8 cellular contexts compared by ENCODE assay signal in genomic region chr6:5205877-5206840, GRCh38. TPM values are rescaled to one million over a fixed set of nuclear protein-coding genes. Genes with fewer than 3 reads are reported as not detected.
DNase-seq lines count a peak whose midpoint lies in the region; ATAC-seq and TF ChIP-seq lines count a peak whose summit lies in the region.

No MANE protein-coding gene starts in this region.

- POLR2A ChIA-PET in naive thymus-derived CD8-positive, alpha-beta T cell (lab: Charles Lee): no interaction called here

- H3K4me1 Mint-ChIP-seq in naive thymus-derived CD8-positive, alpha-beta T cell: peaks cover 0 to 13% (median 2%) of the 10 kb centered on the region in 4 donors
- H3K4me1 Mint-ChIP-seq in stimulated activated naive CD8-positive, alpha-beta T cell treated with anti-CD3 and anti-CD28 coated beads, Interleukin-15, amount 100 ng/mL, for 72 hours: no peaks in the 10 kb centered on the region
- H3K4me1 Mint-ChIP-seq in activated T-helper 17 cell treated with anti-CD3 and anti-CD28 coated beads, Interleukin-2, amount 50 U/mL, for 72 hours: no peaks in the 10 kb centered on the region

- no peak for TF ChIP-seq CTCF in WERI-Rb-1 (IDR thresholded peaks at IDR 0.05; ENCODE audit: low read depth, low read length)
- no peak for TF ChIP-seq CTCF in left ventricle myocardium inferior (IDR thresholded peaks at IDR 0.05; ENCODE audit: borderline replicate concordance)

- H3K27ac Mint-ChIP-seq in naive thymus-derived CD8-positive, alpha-beta T cell: peak overlapping the region in 2 of 10 donors; percentile 52 to 66
- H3K27ac Mint-ChIP-seq in stimulated activated naive CD8-positive, alpha-beta T cell treated with anti-CD3 and anti-CD28 coated beads, Interleukin-15, amount 100 ng/mL, for 72 hours: no peak overlapping the region
- H3K27ac Mint-ChIP-seq in activated T-helper 17 cell treated with anti-CD3 and anti-CD28 coated beads, Interleukin-2, amount 50 U/mL, for 72 hours: no peak overlapping the region

- no peaks in the 10 kb centered on the region for H3K27me3 Mint-ChIP-seq in naive thymus-derived CD8-positive, alpha-beta T cell
- H3K27me3 Mint-ChIP-seq in stimulated activated naive CD8-positive, alpha-beta T cell treated with anti-CD3 and anti-CD28 coated beads, Interleukin-15, amount 100 ng/mL, for 72 hours: no peaks in the 10 kb centered on the region
- H3K27me3 Mint-ChIP-seq in activated T-helper 17 cell treated with anti-CD3 and anti-CD28 coated beads, Interleukin-2, amount 50 U/mL, for 72 hours: no peaks in the 10 kb centered on the region

- no peaks in the 10 kb centered on the region for H3K9me3 Mint-ChIP-seq in naive thymus-derived CD8-positive, alpha-beta T cell
- no peaks in the 10 kb centered on the region for H3K9me3 Mint-ChIP-seq in stimulated activated naive CD8-positive, alpha-beta T cell treated with anti-CD3 and anti-CD28 coated beads, Interleukin-15, amount 100 ng/mL, for 72 hours
- no peaks in the 10 kb centered on the region for H3K9me3 Mint-ChIP-seq in activated T-helper 17 cell treated with anti-CD3 and anti-CD28 coated beads, Interleukin-2, amount 50 U/mL, for 72 hours

- no peaks in the 10 kb centered on the region for H3K9me3 ChIP-seq in WERI-Rb-1 (ENCODE audit: severe bottlenecking)
- H3K9me3 ChIP-seq in left ventricle myocardium inferior (replicated peaks): no peaks in the 10 kb centered on the region
- no peaks in the 10 kb centered on the region for H3K9me3 ChIP-seq in skeletal muscle tissue (ENCODE audit: control insufficient read depth in 3 of 3, low read length in 3 of 3)

- no peak overlapping the region for H3K4me3 ChIP-seq in WERI-Rb-1 (ENCODE audit: low read depth, low read length)
- peak overlapping the region; percentile 7 for H3K4me3 ChIP-seq in left ventricle myocardium inferior
- H3K4me3 ChIP-seq in skeletal muscle tissue (ENCODE audit: low read length in 3 of 3): peak overlapping the region in 1 of 3 donors; percentile 4

- DNase-seq in WERI-Rb-1: peak; percentile 54
- peak; percentile 67 for DNase-seq in left ventricle myocardium inferior
- DNase-seq in naive thymus-derived CD8-positive, alpha-beta T cell: no peak
- no peak for DNase-seq in stimulated activated naive CD8-positive, alpha-beta T cell treated with anti-CD3 and anti-CD28 coated beads, Interleukin-15, amount 100 ng/mL, for 72 hours
- no peak for DNase-seq in activated CD4-positive, alpha-beta T cell treated with anti-CD3 and anti-CD28 coated beads, Interleukin-2, amount 50 U/mL, for 4 hours

- intact Hi-C loops in left ventricle myocardium inferior (cut with micrococcal nuclease): loop anchor here (10.0 kb wide), 1 partner anchor 61 kb away; no protein-coding TSS in a partner anchor

- no peak overlapping the region for H3K4me3 Mint-ChIP-seq in naive thymus-derived CD8-positive, alpha-beta T cell
- H3K4me3 Mint-ChIP-seq in stimulated activated naive CD8-positive, alpha-beta T cell treated with anti-CD3 and anti-CD28 coated beads, Interleukin-15, amount 100 ng/mL, for 72 hours: no peak overlapping the region
- H3K4me3 Mint-ChIP-seq in activated T-helper 17 cell treated with anti-CD3 and anti-CD28 coated beads, Interleukin-2, amount 50 U/mL, for 72 hours: no peak overlapping the region

- ATAC-seq in naive thymus-derived CD8-positive, alpha-beta T cell: no peak
- no peak for ATAC-seq in stimulated activated naive CD8-positive, alpha-beta T cell treated with anti-CD3 and anti-CD28 coated beads, Interleukin-15, amount 100 ng/mL, for 72 hours
- ATAC-seq in activated T-helper 17 cell treated with anti-CD3 and anti-CD28 coated beads, Interleukin-2, amount 50 U/mL, for 72 hours (replicated peaks): no peak

- no peaks in the 10 kb centered on the region; the same call in 1 of the 2 replicates for H3K36me3 ChIP-seq in WERI-Rb-1
- H3K36me3 ChIP-seq in left ventricle myocardium inferior: no peaks in the 10 kb centered on the region
- no peaks in the 10 kb centered on the region for H3K36me3 ChIP-seq in skeletal muscle tissue (ENCODE audit: control insufficient read depth in 3 of 3, insufficient read depth in 3 of 3, low read length in 3 of 3)

- peak overlapping the region in 2 of 3 donors; percentile 45 to 63 for H3K9ac ChIP-seq in skeletal muscle tissue (ENCODE audit: low read depth in 1 of 3, low read length in 3 of 3)

- H3K27ac ChIP-seq in WERI-Rb-1: peak overlapping the region; percentile 78
- peak overlapping the region; percentile 85 for H3K27ac ChIP-seq in left ventricle myocardium inferior (replicated peaks)
- peak overlapping the region; percentile 80 for H3K27ac ChIP-seq in skeletal muscle tissue (ENCODE audit: low read depth, low read length)

- TF ChIP-seq RAD21 in Ishikawa (IDR thresholded peaks at IDR 0.05; ENCODE audit: low read depth): no peak

- H3K27me3 ChIP-seq in WERI-Rb-1 (ENCODE audit: insufficient read depth, low read depth, severe bottlenecking) (no peaks in the 10 kb centered on the region), left ventricle myocardium inferior (ENCODE audit: low read depth) (no peaks in the 10 kb centered on the region), skeletal muscle tissue (ENCODE audit: control insufficient read depth in 3 of 3, insufficient read depth in 3 of 3, low read length in 3 of 3) (no peaks in the 10 kb centered on the region)

- peaks cover 0 to 21% (median 17%) of the 10 kb centered on the region in 3 donors for H3K36me3 Mint-ChIP-seq in naive thymus-derived CD8-positive, alpha-beta T cell
- H3K36me3 Mint-ChIP-seq in activated T-helper 17 cell treated with anti-CD3 and anti-CD28 coated beads, Interleukin-2, amount 50 U/mL, for 72 hours (ENCODE audit: low read depth): peaks cover 13% of the 10 kb centered on the region

- TF ChIP-seq EP300 in Ishikawa (IDR thresholded peaks at IDR 0.05; ENCODE audit: borderline replicate concordance): no peak

- H3K4me1 ChIP-seq in left ventricle myocardium inferior (peaks cover 73% of the 10 kb centered on the region), skeletal muscle tissue (ENCODE audit: control insufficient read depth in 3 of 3, insufficient read depth in 3 of 3, low read length in 3 of 3) (peaks cover 23 to 34% (median 31%) of the 10 kb centered on the region in 3 donors)

TF ChIP-seq in Ishikawa, 13 proteins besides CTCF, POLR2A, EP300 and RAD21:
- peak; percentile 31 for TF ChIP-seq MAX (IDR thresholded peaks at IDR 0.05)
- peak; percentile 35; the same call in 1 of the 2 replicates for TF ChIP-seq NFIC (IDR thresholded peaks at IDR 0.05)
- no peak for TF ChIP-seq USF1 (IDR thresholded peaks at IDR 0.05)
- peak; percentile 80 for TF ChIP-seq CEBPB (IDR thresholded peaks at IDR 0.05)

RNA-seq across cellular contexts. Expression of gene LYRM4, which starts 54.6 kb away (rescaled TPM):
- total RNA-seq in left ventricle myocardium inferior: 28.5 TPM
- 10.4 TPM for total RNA-seq in skeletal muscle tissue
- total RNA-seq in naive thymus-derived CD8-positive, alpha-beta T cell: 10 to 100 TPM; 27.8 to 27.9 TPM
- 10 to 100 TPM; 52.3 to 56.8 (median 56.1) TPM for polyA plus RNA-seq in naive thymus-derived CD8-positive, alpha-beta T cell
- 10 to 100 TPM; 34.0 to 64.2 TPM for total RNA-seq in activated T-helper 17 cell treated with anti-CD3 and anti-CD28 coated beads, Interleukin-2, amount 50 U/mL, for 72 hours

RNA-seq across cellular contexts. Expression of gene FARS2, which starts 55.2 kb away (rescaled TPM):
- total RNA-seq in left ventricle myocardium inferior (16.7 TPM), skeletal muscle tissue (27.7 TPM)
- total RNA-seq in naive thymus-derived CD8-positive, alpha-beta T cell: 10 to 100 TPM; 13.6 to 17.3 TPM
- polyA plus RNA-seq in naive thymus-derived CD8-positive, alpha-beta T cell: 10 to 100 TPM; 28.1 to 39.1 (median 28.8) TPM
- 10 to 100 TPM; 19.3 to 48.3 TPM for total RNA-seq in activated T-helper 17 cell treated with anti-CD3 and anti-CD28 coated beads, Interleukin-2, amount 50 U/mL, for 72 hours

Comparison
In these comparisons a context has a peak if more than half of its experiments do, and no peak if none do; other contexts are left out.
1. DNase-seq: peak in WERI-Rb-1 (single experiment) and left ventricle myocardium inferior (single experiment); none in naive thymus-derived CD8-positive, alpha-beta T cell (0 of 10), stimulated activated naive CD8-positive, alpha-beta T cell treated with anti-CD3 and anti-CD28 coated beads, Interleukin-15, amount 100 ng/mL, for 72 hours (0 of 2) and activated CD4-positive, alpha-beta T cell treated with anti-CD3 and anti-CD28 coated beads, Interleukin-2, amount 50 U/mL, for 4 hours (0 of 2).
2. Peak in every context shown above with its lines, with median percentiles within 50 percentile points of each other: H3K27ac ChIP-seq.